1 cellular context compared by ENCODE assay signal in genomic region chr13:96034662-96035061, GRCh38.
TF ChIP-seq lines count a peak whose summit lies in the region.

No MANE protein-coding gene starts in this region.

TF ChIP-seq in WTC11, 78 proteins besides CTCF, POLR2A, EP300 and RAD21 (continued from another document):
- TF ChIP-seq MLX (CRISPR knock-in tag; IDR thresholded peaks at IDR 0.05) (no peak), ZNF263 (CRISPR knock-in tag; IDR thresholded peaks at IDR 0.05; ENCODE audit: low read depth) (no peak), HMGXB4 (CRISPR knock-in tag; IDR thresholded peaks at IDR 0.05) (no peak), SP1 (CRISPR knock-in tag; conservative IDR thresholded peaks at IDR 0.05) (no peak), SOX15 (CRISPR knock-in tag; IDR thresholded peaks at IDR 0.05) (no peak), ZBTB21 (CRISPR knock-in tag; IDR thresholded peaks at IDR 0.05; ENCODE audit: borderline replicate concordance) (no peak), ZNF232 (CRISPR knock-in tag; IDR thresholded peaks at IDR 0.05) (no peak)
- TF ChIP-seq, protein P1, sequence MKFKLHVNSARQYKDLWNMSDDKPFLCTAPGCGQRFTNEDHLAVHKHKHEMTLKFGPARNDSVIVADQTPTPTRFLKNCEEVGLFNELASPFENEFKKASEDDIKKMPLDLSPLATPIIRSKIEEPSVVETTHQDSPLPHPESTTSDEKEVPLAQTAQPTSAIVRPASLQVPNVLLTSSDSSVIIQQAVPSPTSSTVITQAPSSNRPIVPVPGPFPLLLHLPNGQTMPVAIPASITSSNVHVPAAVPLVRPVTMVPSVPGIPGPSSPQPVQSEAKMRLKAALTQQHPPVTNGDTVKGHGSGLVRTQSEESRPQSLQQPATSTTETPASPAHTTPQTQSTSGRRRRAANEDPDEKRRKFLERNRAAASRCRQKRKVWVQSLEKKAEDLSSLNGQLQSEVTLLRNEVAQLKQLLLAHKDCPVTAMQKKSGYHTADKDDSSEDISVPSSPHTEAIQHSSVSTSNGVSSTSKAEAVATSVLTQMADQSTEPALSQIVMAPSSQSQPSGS (CRISPR knock-in tag; IDR thresholded peaks at IDR 0.05; ENCODE audit: borderline replicate concordance, low read depth) = no peak
